Comparison of ENCODE assay signal across 1 cellular context in genomic region chr1:70442486-70442885, GRCh38.
TF ChIP-seq lines count a peak whose summit lies in the region.

No MANE protein-coding gene starts in this region.

TF ChIP-seq in GM23338, 12 proteins besides CTCF, POLR2A, EP300 and RAD21 (continued from another document):
- no peak for TF ChIP-seq ZNF462 (CRISPR knock-in tag; IDR thresholded peaks at IDR 0.05)
